In the genomic region with DNA sequence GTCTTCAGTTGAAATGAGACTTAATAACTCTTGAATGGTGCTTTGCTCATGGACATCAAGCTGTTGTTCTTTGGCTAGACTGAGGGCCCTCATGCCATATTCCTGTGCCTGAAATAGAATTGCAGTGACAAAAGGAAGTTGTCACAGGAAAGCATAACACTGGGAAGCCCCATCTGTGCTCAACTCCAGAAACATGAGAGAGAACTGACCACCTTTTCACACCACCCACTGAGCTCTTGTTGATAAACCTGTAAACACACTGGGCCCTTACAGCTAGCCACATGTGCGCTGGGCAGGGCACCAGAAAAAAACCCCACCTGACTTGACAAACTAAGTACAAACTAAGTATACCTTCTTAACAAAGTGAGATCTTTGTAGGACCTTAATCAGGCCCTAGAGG, we compare ENCODE assay signal across 1 cellular context.
TF ChIP-seq lines count a peak whose summit lies in the region.

No MANE protein-coding gene starts in this region.

TF ChIP-seq in GM12878, 131 proteins besides CTCF, POLR2A, EP300 and RAD21:
- TF ChIP-seq MTA2 (IDR thresholded peaks at IDR 0.05; ENCODE audit: low read depth) = 0 out of 2 replicates have a peak, but pooled peaks have one; percentile 24
- TF ChIP-seq, protein P1, sequence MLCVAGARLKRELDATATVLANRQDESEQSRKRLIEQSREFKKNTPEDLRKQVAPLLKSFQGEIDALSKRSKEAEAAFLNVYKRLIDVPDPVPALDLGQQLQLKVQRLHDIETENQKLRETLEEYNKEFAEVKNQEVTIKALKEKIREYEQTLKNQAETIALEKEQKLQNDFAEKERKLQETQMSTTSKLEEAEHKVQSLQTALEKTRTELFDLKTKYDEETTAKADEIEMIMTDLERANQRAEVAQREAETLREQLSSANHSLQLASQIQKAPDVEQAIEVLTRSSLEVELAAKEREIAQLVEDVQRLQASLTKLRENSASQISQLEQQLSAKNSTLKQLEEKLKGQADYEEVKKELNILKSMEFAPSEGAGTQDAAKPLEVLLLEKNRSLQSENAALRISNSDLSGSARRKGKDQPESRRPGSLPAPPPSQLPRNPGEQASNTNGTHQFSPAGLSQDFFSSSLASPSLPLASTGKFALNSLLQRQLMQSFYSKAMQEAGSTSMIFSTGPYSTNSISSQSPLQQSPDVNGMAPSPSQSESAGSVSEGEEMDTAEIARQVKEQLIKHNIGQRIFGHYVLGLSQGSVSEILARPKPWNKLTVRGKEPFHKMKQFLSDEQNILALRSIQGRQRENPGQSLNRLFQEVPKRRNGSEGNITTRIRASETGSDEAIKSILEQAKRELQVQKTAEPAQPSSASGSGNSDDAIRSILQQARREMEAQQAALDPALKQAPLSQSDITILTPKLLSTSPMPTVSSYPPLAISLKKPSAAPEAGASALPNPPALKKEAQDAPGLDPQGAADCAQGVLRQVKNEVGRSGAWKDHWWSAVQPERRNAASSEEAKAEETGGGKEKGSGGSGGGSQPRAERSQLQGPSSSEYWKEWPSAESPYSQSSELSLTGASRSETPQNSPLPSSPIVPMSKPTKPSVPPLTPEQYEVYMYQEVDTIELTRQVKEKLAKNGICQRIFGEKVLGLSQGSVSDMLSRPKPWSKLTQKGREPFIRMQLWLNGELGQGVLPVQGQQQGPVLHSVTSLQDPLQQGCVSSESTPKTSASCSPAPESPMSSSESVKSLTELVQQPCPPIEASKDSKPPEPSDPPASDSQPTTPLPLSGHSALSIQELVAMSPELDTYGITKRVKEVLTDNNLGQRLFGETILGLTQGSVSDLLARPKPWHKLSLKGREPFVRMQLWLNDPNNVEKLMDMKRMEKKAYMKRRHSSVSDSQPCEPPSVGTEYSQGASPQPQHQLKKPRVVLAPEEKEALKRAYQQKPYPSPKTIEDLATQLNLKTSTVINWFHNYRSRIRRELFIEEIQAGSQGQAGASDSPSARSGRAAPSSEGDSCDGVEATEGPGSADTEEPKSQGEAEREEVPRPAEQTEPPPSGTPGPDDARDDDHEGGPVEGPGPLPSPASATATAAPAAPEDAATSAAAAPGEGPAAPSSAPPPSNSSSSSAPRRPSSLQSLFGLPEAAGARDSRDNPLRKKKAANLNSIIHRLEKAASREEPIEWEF (IDR thresholded peaks at IDR 0.05; ENCODE audit: insufficient replicate concordance, low read depth, low read length) = no peak
- TF ChIP-seq MEF2B (IDR thresholded peaks at IDR 0.05; ENCODE audit: partially characterized antibody, poor library complexity, severe bottlenecking) = peak; percentile 25
- TF ChIP-seq CHD4 (IDR thresholded peaks at IDR 0.05) = no peak
- TF ChIP-seq FOXK2 (IDR thresholded peaks at IDR 0.05) = 0 out of 2 replicates have a peak, but pooled peaks have one; percentile 33
- peak; percentile 34; the same call in 1 of the 2 replicates for TF ChIP-seq IKZF1 (conservative IDR thresholded peaks at IDR 0.05)
- TF ChIP-seq, protein P2, sequence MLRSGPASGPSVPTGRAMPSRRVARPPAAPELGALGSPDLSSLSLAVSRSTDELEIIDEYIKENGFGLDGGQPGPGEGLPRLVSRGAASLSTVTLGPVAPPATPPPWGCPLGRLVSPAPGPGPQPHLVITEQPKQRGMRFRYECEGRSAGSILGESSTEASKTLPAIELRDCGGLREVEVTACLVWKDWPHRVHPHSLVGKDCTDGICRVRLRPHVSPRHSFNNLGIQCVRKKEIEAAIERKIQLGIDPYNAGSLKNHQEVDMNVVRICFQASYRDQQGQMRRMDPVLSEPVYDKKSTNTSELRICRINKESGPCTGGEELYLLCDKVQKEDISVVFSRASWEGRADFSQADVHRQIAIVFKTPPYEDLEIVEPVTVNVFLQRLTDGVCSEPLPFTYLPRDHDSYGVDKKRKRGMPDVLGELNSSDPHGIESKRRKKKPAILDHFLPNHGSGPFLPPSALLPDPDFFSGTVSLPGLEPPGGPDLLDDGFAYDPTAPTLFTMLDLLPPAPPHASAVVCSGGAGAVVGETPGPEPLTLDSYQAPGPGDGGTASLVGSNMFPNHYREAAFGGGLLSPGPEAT (IDR thresholded peaks at IDR 0.05; ENCODE audit: low read depth) = peak; percentile 61; the same call in 1 of the 2 replicates
- peak; percentile 15; the same call in 1 of the 2 replicates for TF ChIP-seq RUNX3 (IDR thresholded peaks at IDR 0.05; ENCODE audit: low read length)
- TF ChIP-seq SIX5 (IDR thresholded peaks at IDR 0.05; ENCODE audit: low read depth, low read length, severe bottlenecking) = no peak
- peak; percentile 21 to 28; a peak in 2 of 4 replicates for TF ChIP-seq IKZF2 (IDR thresholded peaks at IDR 0.05)
- TF ChIP-seq BHLHE40 (IDR thresholded peaks at IDR 0.05; ENCODE audit: borderline replicate concordance in 1 of 2, low read depth in 2 of 2, low read length in 1 of 2) = peak in 1 of 2 experiments; percentile 29; a peak in 1 of 4 replicates
